In genomic region chr2:182766626-182767025, GRCh38 we compare ENCODE assay signal across 18 cellular contexts.
"Had no signal": no experiment of that assay in that cellular context is flagged by ENCODE, and none has a peak within 500 bp of the region (broad histone marks: within the 10 kb centered on the region; RNA-seq: fewer than 3 reads in every experiment).

No MANE protein-coding gene starts in this region.

- H3K4me1 Mint-ChIP-seq: mesothelial cell of epicardium had no signal

- H3K27me3 Mint-ChIP-seq: memory B cell, type B pancreatic cell had no signal

- H3K27ac ChIP-seq: colonic mucosa, esophagus squamous epithelium, lower lobe of right lung, parathyroid adenoma, psoas muscle, suprapubic skin, thyroid gland had no signal

- H3K4me1 ChIP-seq: colonic mucosa, lower lobe of right lung, parathyroid adenoma, psoas muscle, suprapubic skin, thyroid gland had no signal

- H3K4me3 ChIP-seq: colonic mucosa, esophagus squamous epithelium, lower lobe of right lung, psoas muscle, suprapubic skin, thyroid gland had no signal

- DNase-seq: colonic mucosa; dermis blood vessel endothelial cell; esophagus squamous epithelium; foreskin fibroblast; hippocampal formation; lower lobe of right lung; natural killer cell; psoas muscle; retina; small intestine; stimulated activated CD4-positive, alpha-beta T cell treated with anti-CD3 and anti-CD28 coated beads, Interleukin-12 subunit alpha, Interleukin-12 subunit beta, amount 100 ng/mL, for 4 hours; stimulated activated naive CD4-positive, alpha-beta T cell treated with Interleukin-2 at 50 U/mL for 16 hours; thyroid gland had no signal

- H3K27ac Mint-ChIP-seq: mesothelial cell of epicardium, natural killer cell, type B pancreatic cell had no signal

- H3K36me3 ChIP-seq: colonic mucosa had no signal

- H3K27me3 ChIP-seq: colonic mucosa, esophagus squamous epithelium, suprapubic skin, thyroid gland had no signal

- H3K9me3 ChIP-seq: colonic mucosa, esophagus squamous epithelium, suprapubic skin, thyroid gland had no signal

- H3K9me3 Mint-ChIP-seq: type B pancreatic cell had no signal

- H3K9ac ChIP-seq: parathyroid adenoma had no signal

- H3K4me3 Mint-ChIP-seq: memory B cell, mesothelial cell of epicardium, natural killer cell, type B pancreatic cell had no signal

- H2AFZ ChIP-seq: parathyroid adenoma had no signal

- ATAC-seq: natural killer cell had no signal
